In the genomic region with DNA sequence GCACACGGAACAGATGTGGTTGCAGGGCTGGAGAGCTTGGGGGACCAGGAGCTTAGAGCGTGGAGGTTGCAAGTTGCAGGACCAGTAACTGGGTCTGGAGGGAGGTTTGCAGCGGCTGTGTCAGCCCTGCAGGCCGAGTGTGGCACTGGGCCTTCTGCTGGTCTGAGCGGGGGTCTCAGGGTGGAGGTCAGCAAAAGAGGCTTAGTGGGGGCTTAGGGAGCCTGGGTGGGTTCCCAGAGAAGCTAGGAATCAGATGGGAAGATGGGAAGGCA, we compare ENCODE assay signal across 13 cellular contexts. TPM values are rescaled to one million over a fixed set of nuclear protein-coding genes. Genes with fewer than 3 reads are reported as not detected.
A peak's percentile ranks its signal among the peaks of the same experiment; 100 is the strongest.
DNase-seq lines count a peak whose midpoint lies in the region; ATAC-seq and TF ChIP-seq lines count a peak whose summit lies in the region.
"Had no signal": no experiment of that assay in that cellular context is flagged by ENCODE, and none has a peak within 500 bp of the region (broad histone marks: within the 10 kb centered on the region; RNA-seq: fewer than 3 reads in every experiment).

No MANE protein-coding gene starts in this region.

- intact Hi-C loops in activated naive CD4-positive, alpha-beta T cell treated with anti-CD3 and anti-CD28 coated beads for 36 hours (cut with micrococcal nuclease), result loop anchor here (2.0 kb wide), 1 partner anchor 151 kb away; no protein-coding TSS in a partner anchor

- no peak overlapping the region for H3K27ac ChIP-seq in HEK293 (ENCODE audit: extremely low read depth, low read depth, low read length)

- peaks cover 4% of the 10 kb centered on the region; the same call in 1 of the 2 replicates for H3K4me1 ChIP-seq in HEK293 (ENCODE audit: control insufficient read depth, insufficient read depth, low read length)

- peaks cover 9% of the 10 kb centered on the region for H3K27me3 Mint-ChIP-seq in activated naive CD4-positive, alpha-beta T cell treated with anti-CD3 and anti-CD28 coated beads for 36 hours (ENCODE audit: low read depth)
- H3K27me3 Mint-ChIP-seq in chondrocyte (ENCODE audit: low read depth), result no peaks in the 10 kb centered on the region
- H3K27me3 Mint-ChIP-seq in neural crest cell (ENCODE audit: low read depth), result peaks cover 33% of the 10 kb centered on the region
- peaks cover 3% of the 10 kb centered on the region for H3K27me3 Mint-ChIP-seq in activated T-cell treated with anti-CD3 and anti-CD28 coated beads, Interleukin-2, amount 50 U/mL, for 72 hours (ENCODE audit: low read depth)

- POLR2A ChIA-PET in HEK293 (lab: Yijun Ruan, JAX), result interaction anchor here (0.9 to 1.5 kb wide), 4 partner anchors 9 to 52 kb away, joined by 3 to 5 read pairs (median 4); a partner anchor contains a TSS

- H3K4me3 ChIP-seq in HEK293 (ENCODE audit: low read depth, low read length), result no peak overlapping the region
- H3K4me3 ChIP-seq: A549 had no signal

- peak overlapping the region; percentile 26 for H3K27ac Mint-ChIP-seq in activated naive CD4-positive, alpha-beta T cell treated with anti-CD3 and anti-CD28 coated beads for 36 hours
- H3K27ac Mint-ChIP-seq in chondrocyte (ENCODE audit: unreplicated experiment) (peak overlapping the region; percentile 59), neural crest cell (ENCODE audit: unreplicated experiment) (no peak overlapping the region)
- no peak overlapping the region for H3K27ac Mint-ChIP-seq in activated T-cell treated with anti-CD3 and anti-CD28 coated beads, Interleukin-2, amount 50 U/mL, for 72 hours
- H3K27ac Mint-ChIP-seq: T-cell had no signal

- DNase-seq in activated naive CD4-positive, alpha-beta T cell treated with anti-CD3 and anti-CD28 coated beads for 36 hours, result no peak
- no peak for DNase-seq in activated naive CD4-positive, alpha-beta T cell (lab: John Stamatoyannopoulos, UW)
- DNase-seq in chondrocyte (ENCODE audit: low spot score), result no peak
- no peak for DNase-seq in neural crest cell (ENCODE audit: low read depth, low spot score)
- no peak for DNase-seq in iPS-NIHi7 (ENCODE audit: extremely low spot score)
- no peak for DNase-seq in activated T-cell treated with anti-CD3 and anti-CD28 coated beads, Interleukin-2, amount 50 U/mL, for 72 hours

- peaks cover 0 to 40% of the 10 kb centered on the region in 2 experiments; a peak in 1 of 3 replicates for H3K36me3 ChIP-seq in HEK293 (ENCODE audit: control insufficient read depth in 2 of 2, insufficient read depth in 1 of 2, low read length in 2 of 2)

- H3K36me3 Mint-ChIP-seq in activated naive CD4-positive, alpha-beta T cell treated with anti-CD3 and anti-CD28 coated beads for 36 hours (ENCODE audit: low read depth), result no peaks in the 10 kb centered on the region
- no peaks in the 10 kb centered on the region for H3K36me3 Mint-ChIP-seq in chondrocyte (ENCODE audit: low read depth)
- H3K36me3 Mint-ChIP-seq in neural crest cell (ENCODE audit: low read depth), result no peaks in the 10 kb centered on the region
- no peaks in the 10 kb centered on the region for H3K36me3 Mint-ChIP-seq in activated T-cell treated with anti-CD3 and anti-CD28 coated beads, Interleukin-2, amount 50 U/mL, for 72 hours (ENCODE audit: insufficient read depth in 2 of 2)
- H3K36me3 Mint-ChIP-seq: T-cell had no signal

- TF ChIP-seq CTCF in HEK293 (tag by site-specific recombination; IDR thresholded peaks at IDR 0.05) (no peak), chondrocyte (IDR thresholded peaks at IDR 0.05) (no peak), neural crest cell (conservative IDR thresholded peaks at IDR 0.05) (no peak)

- no peaks in the 10 kb centered on the region for H3K9me3 Mint-ChIP-seq in activated naive CD4-positive, alpha-beta T cell treated with anti-CD3 and anti-CD28 coated beads for 36 hours
- no peaks in the 10 kb centered on the region for H3K9me3 Mint-ChIP-seq in chondrocyte (ENCODE audit: low read depth)
- H3K9me3 Mint-ChIP-seq in neural crest cell, result no peaks in the 10 kb centered on the region
- no peaks in the 10 kb centered on the region for H3K9me3 Mint-ChIP-seq in activated T-cell treated with anti-CD3 and anti-CD28 coated beads, Interleukin-2, amount 50 U/mL, for 72 hours
- H3K9me3 Mint-ChIP-seq: T-cell had no signal

- no peak overlapping the region for H3K4me3 Mint-ChIP-seq in activated naive CD4-positive, alpha-beta T cell treated with anti-CD3 and anti-CD28 coated beads for 36 hours
- no peak overlapping the region for H3K4me3 Mint-ChIP-seq in chondrocyte (ENCODE audit: unreplicated experiment)
- peak overlapping the region; percentile 59 for H3K4me3 Mint-ChIP-seq in neural crest cell
- no peak overlapping the region for H3K4me3 Mint-ChIP-seq in activated T-cell treated with anti-CD3 and anti-CD28 coated beads, Interleukin-2, amount 50 U/mL, for 72 hours
- H3K4me3 Mint-ChIP-seq: T-cell had no signal

- H3K4me1 Mint-ChIP-seq in activated naive CD4-positive, alpha-beta T cell treated with anti-CD3 and anti-CD28 coated beads for 36 hours (ENCODE audit: low read depth), result peaks cover 7% of the 10 kb centered on the region
- H3K4me1 Mint-ChIP-seq in chondrocyte (ENCODE audit: low read depth) (peaks cover 5% of the 10 kb centered on the region), neural crest cell (peaks cover 8% of the 10 kb centered on the region)
- peaks cover 9% of the 10 kb centered on the region for H3K4me1 Mint-ChIP-seq in activated T-cell treated with anti-CD3 and anti-CD28 coated beads, Interleukin-2, amount 50 U/mL, for 72 hours (ENCODE audit: low read depth)

- H3K9me3 ChIP-seq in HEK293 (ENCODE audit: control insufficient read depth, insufficient read depth, low read depth, low read length), result no peaks in the 10 kb centered on the region
- H3K9me3 ChIP-seq: A549, BE2C had no signal

- ATAC-seq in GM21737 (IDR thresholded peaks at IDR 0.05; ENCODE audit: unreplicated experiment), result no peak
- ATAC-seq in activated T-cell treated with anti-CD3 and anti-CD28 coated beads, Interleukin-2, amount 50 U/mL, for 72 hours (replicated peaks in 1 of 2), result no peak

- CTCF ChIA-PET in activated naive CD4-positive, alpha-beta T cell treated with anti-CD3 and anti-CD28 coated beads for 36 hours (lab: Charles Lee), result interaction anchor here (0.6 to 1.5 kb wide), 9 partner anchors 9 to 200 kb away, joined by 3 to 7 read pairs (median 3); no protein-coding TSS in a partner anchor
- CTCF ChIA-PET in HEK293 (lab: Yijun Ruan, JAX), result interaction anchor here (0.6 to 2.5 kb wide), 10 partner anchors 9 to 572 kb away, joined by 3 to 17 read pairs (median 4); a partner anchor contains a TSS

TF ChIP-seq in HEK293, 187 proteins besides CTCF, POLR2A, EP300 and RAD21 (continues in another document):
- TF ChIP-seq, protein P1, sequence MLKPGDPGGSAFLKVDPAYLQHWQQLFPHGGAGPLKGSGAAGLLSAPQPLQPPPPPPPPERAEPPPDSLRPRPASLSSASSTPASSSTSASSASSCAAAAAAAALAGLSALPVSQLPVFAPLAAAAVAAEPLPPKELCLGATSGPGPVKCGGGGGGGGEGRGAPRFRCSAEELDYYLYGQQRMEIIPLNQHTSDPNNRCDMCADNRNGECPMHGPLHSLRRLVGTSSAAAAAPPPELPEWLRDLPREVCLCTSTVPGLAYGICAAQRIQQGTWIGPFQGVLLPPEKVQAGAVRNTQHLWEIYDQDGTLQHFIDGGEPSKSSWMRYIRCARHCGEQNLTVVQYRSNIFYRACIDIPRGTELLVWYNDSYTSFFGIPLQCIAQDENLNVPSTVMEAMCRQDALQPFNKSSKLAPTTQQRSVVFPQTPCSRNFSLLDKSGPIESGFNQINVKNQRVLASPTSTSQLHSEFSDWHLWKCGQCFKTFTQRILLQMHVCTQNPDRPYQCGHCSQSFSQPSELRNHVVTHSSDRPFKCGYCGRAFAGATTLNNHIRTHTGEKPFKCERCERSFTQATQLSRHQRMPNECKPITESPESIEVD (tag by site-specific recombination; IDR thresholded peaks at IDR 0.05), result no peak
- TF ChIP-seq ZNF366 (tag by site-specific recombination; conservative IDR thresholded peaks at IDR 0.05), result no peak

RNA-seq across cellular contexts. Expression of a gene that starts 5.8 kb away (rescaled TPM):
- total RNA-seq in activated naive CD4-positive, alpha-beta T cell treated with anti-CD3 and anti-CD28 coated beads for 36 hours, result under 1 TPM; 0.41 to 0.49 TPM
- total RNA-seq in chondrocyte (6.2 to 6.8 TPM (median 6.7 TPM) in 3 replicates), neural crest cell (0.71 and 0.84 TPM in 2 replicates)
- total RNA-seq in activated T-cell treated with anti-CD3 and anti-CD28 coated beads, Interleukin-2, amount 50 U/mL, for 72 hours, result 1 to 10 TPM in 1 of 2 donors, under 1 TPM in 1; 0.81 to 1.1 TPM

RNA-seq across cellular contexts. Expression of a gene that starts 11.5 kb away (rescaled TPM):
- 100 to 1,000 TPM; 160 to 161 TPM for total RNA-seq in activated naive CD4-positive, alpha-beta T cell treated with anti-CD3 and anti-CD28 coated beads for 36 hours
- total RNA-seq in chondrocyte (440 to 503 TPM (median 452 TPM) in 3 replicates), neural crest cell (564 and 613 TPM in 2 replicates)
- total RNA-seq in activated T-cell treated with anti-CD3 and anti-CD28 coated beads, Interleukin-2, amount 50 U/mL, for 72 hours, result 100 to 1,000 TPM; 144 to 162 TPM

RNA-seq across cellular contexts. Expression of a gene that starts 40.1 kb away (rescaled TPM):
- total RNA-seq in activated naive CD4-positive, alpha-beta T cell treated with anti-CD3 and anti-CD28 coated beads for 36 hours, result 10 to 100 TPM; 20.7 TPM
- total RNA-seq in chondrocyte (not detected in 3 replicates), neural crest cell (not detected in 2 replicates)
- total RNA-seq in activated T-cell treated with anti-CD3 and anti-CD28 coated beads, Interleukin-2, amount 50 U/mL, for 72 hours, result 10 to 100 TPM; 23.5 to 31.0 TPM
- total RNA-seq: cerebellum, Right ventricle myocardium inferior had no signal

RNA-seq across cellular contexts. Expression of a gene that starts 49.4 kb away (rescaled TPM):
- total RNA-seq in activated naive CD4-positive, alpha-beta T cell treated with anti-CD3 and anti-CD28 coated beads for 36 hours, result 10 to 100 TPM; 63.8 to 65.6 TPM
- total RNA-seq in chondrocyte (27.3 to 35.8 TPM (median 35.5 TPM) in 3 replicates), neural crest cell (69.7 and 71.1 TPM in 2 replicates)
- 10 to 100 TPM; 62.7 to 79.0 TPM for total RNA-seq in activated T-cell treated with anti-CD3 and anti-CD28 coated beads, Interleukin-2, amount 50 U/mL, for 72 hours

RNA-seq across cellular contexts. Expression of a gene that starts 52.3 kb away (rescaled TPM):
- 10 to 100 TPM; 42.1 to 42.5 TPM for total RNA-seq in activated naive CD4-positive, alpha-beta T cell treated with anti-CD3 and anti-CD28 coated beads for 36 hours
- total RNA-seq in chondrocyte (41.4 to 71.1 TPM (median 66.9 TPM) in 3 replicates), neural crest cell (106 and 111 TPM in 2 replicates)
- total RNA-seq in activated T-cell treated with anti-CD3 and anti-CD28 coated beads, Interleukin-2, amount 50 U/mL, for 72 hours, result 10 to 100 TPM; 48.4 to 56.1 TPM

Comparison
In these comparisons a context has a peak if more than half of its experiments do, and no peak if none do; other contexts are left out.
1. H3K27ac Mint-ChIP-seq: peak in activated naive CD4-positive, alpha-beta T cell treated with anti-CD3 and anti-CD28 coated beads for 36 hours (single experiment) and chondrocyte (single experiment); none in neural crest cell (single experiment) and activated T-cell treated with anti-CD3 and anti-CD28 coated beads, Interleukin-2, amount 50 U/mL, for 72 hours (single experiment).
2. RNA of a gene that starts 40.1 kb away (total RNA-seq): 23.5 to 31.0 TPM in activated T-cell treated with anti-CD3 and anti-CD28 coated beads, Interleukin-2, amount 50 U/mL, for 72 hours and 20.7 TPM in activated naive CD4-positive, alpha-beta T cell treated with anti-CD3 and anti-CD28 coated beads for 36 hours; not detected in chondrocyte and not detected in neural crest cell; every median in the first group is over 10 times any median in the second.